In the genomic region with DNA sequence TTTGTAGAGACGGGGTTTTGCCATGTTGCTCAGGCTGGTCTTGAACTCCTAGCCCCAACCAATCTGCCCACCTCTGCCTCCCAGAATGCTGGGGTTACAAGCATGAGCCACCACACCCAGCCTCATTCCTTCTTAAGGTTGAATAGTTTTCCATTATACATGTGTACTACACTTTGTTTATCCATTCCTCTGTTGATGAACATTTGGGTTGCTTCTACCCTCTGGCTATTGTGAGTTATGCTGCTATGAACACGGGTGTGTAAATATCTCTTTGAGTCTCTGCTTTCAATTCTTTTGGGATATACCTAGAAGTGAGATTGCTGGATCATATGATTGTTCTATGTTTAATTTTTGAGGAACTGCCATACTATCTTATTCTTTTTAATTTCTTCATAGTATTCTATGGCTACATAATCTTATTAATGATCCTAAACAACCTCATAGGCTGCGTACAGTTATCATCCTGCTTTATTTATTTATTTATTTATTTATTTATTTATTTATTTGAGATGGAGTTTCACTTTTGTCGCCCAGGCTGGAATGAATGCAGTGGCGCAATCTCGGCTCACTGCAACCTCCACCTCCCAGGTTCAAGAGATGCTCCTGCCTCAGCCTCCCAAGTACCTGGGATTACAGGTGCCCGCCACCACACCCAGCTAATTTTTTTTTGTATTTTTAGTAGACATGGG, we compare ENCODE assay signal across 20 cellular contexts. TPM values are rescaled to one million over a fixed set of nuclear protein-coding genes. Genes with fewer than 3 reads are reported as not detected.
DNase-seq lines count a peak whose midpoint lies in the region; ATAC-seq, FAIRE-seq and TF ChIP-seq lines count a peak whose summit lies in the region.
"Had no signal": no experiment of that assay in that cellular context is flagged by ENCODE, and none has a peak within 500 bp of the region (broad histone marks: within the 10 kb centered on the region; RNA-seq: fewer than 3 reads in every experiment).

No MANE protein-coding gene starts in this region.

- intact Hi-C loops in activated CD8-positive, alpha-beta T cell treated with anti-CD3 and anti-CD28 coated beads for 36 hours (cut with micrococcal nuclease) = no loop called here
- intact Hi-C loops in thyroid gland (cut with DNase I) = no loop called here
- intact Hi-C loops in aorta (cut with DNase I) = loop anchor here in 1 of 2 donors (5.0 kb wide), 1 partner anchor 36 kb away; a partner anchor contains a TSS

- no peak overlapping the region for H3K4me3 ChIP-seq in adipocyte (ENCODE audit: low read length)
- H3K4me3 ChIP-seq in thyroid gland (replicated peaks in 1 of 3) = no peak overlapping the region
- no peak overlapping the region for H3K4me3 ChIP-seq in aorta (ENCODE audit: low read length in 2 of 2)
- H3K4me3 ChIP-seq: MG63 had no signal

- H3K36me3 Mint-ChIP-seq in activated CD8-positive, alpha-beta T cell treated with anti-CD3 and anti-CD28 coated beads, Interleukin-2, amount 10 ng/mL, durations not matched to agents 7 days and 5 days (ENCODE audit: low read depth) = no peaks in the 10 kb centered on the region
- H3K36me3 Mint-ChIP-seq in activated CD8-positive, alpha-beta T cell treated with anti-CD3 and anti-CD28 coated beads for 36 hours (ENCODE audit: low read depth) = no peaks in the 10 kb centered on the region
- H3K36me3 Mint-ChIP-seq in memory B cell = peaks cover 11% of the 10 kb centered on the region

- no peaks in the 10 kb centered on the region for H3K27me3 Mint-ChIP-seq in activated CD8-positive, alpha-beta T cell treated with anti-CD3 and anti-CD28 coated beads, Interleukin-2, amount 10 ng/mL, durations not matched to agents 7 days and 5 days (ENCODE audit: low read depth)
- H3K27me3 Mint-ChIP-seq in activated CD8-positive, alpha-beta T cell treated with anti-CD3 and anti-CD28 coated beads for 36 hours = no peaks in the 10 kb centered on the region
- H3K27me3 Mint-ChIP-seq in memory B cell = no peaks in the 10 kb centered on the region

- TF ChIP-seq POLR2A in thyroid gland (IDR thresholded peaks at IDR 0.05) (no peak), GM12891 (IDR thresholded peaks at IDR 0.05; ENCODE audit: low read depth, low read length) (no peak)

- WGBS in thyroid gland, 2 donors = 95 to 97% methylated on average over 7 of the region's 7 CpGs
- 90 to 92% methylated on average over 7 of the region's 7 CpGs for WGBS in aorta, 2 donors

- POLR2A ChIA-PET in activated CD8-positive, alpha-beta T cell treated with anti-CD3 and anti-CD28 coated beads, Interleukin-2, amount 10 ng/mL, durations not matched to agents 7 days and 5 days (lab: Charles Lee) = no interaction called here
- POLR2A ChIA-PET in activated CD8-positive, alpha-beta T cell treated with anti-CD3 and anti-CD28 coated beads for 36 hours (lab: Charles Lee) = no interaction called here

- H3K4me3 Mint-ChIP-seq in activated CD8-positive, alpha-beta T cell treated with anti-CD3 and anti-CD28 coated beads, Interleukin-2, amount 10 ng/mL, durations not matched to agents 7 days and 5 days = no peak overlapping the region
- H3K4me3 Mint-ChIP-seq in activated CD8-positive, alpha-beta T cell treated with anti-CD3 and anti-CD28 coated beads for 36 hours = no peak overlapping the region
- H3K4me3 Mint-ChIP-seq in memory B cell = no peak overlapping the region

- no peak overlapping the region for H3K9ac ChIP-seq in adipocyte (ENCODE audit: low read length)
- H3K9ac ChIP-seq: KMS-11 had no signal

- H3K9me3 Mint-ChIP-seq in activated CD8-positive, alpha-beta T cell treated with anti-CD3 and anti-CD28 coated beads, Interleukin-2, amount 10 ng/mL, durations not matched to agents 7 days and 5 days (ENCODE audit: insufficient read depth) = no peaks in the 10 kb centered on the region
- no peaks in the 10 kb centered on the region for H3K9me3 Mint-ChIP-seq in activated CD8-positive, alpha-beta T cell treated with anti-CD3 and anti-CD28 coated beads for 36 hours
- no peaks in the 10 kb centered on the region for H3K9me3 Mint-ChIP-seq in memory B cell

- H3K36me3 ChIP-seq in adipocyte (ENCODE audit: control insufficient read depth, insufficient read depth, low read length, severe bottlenecking) (peaks cover 31% of the 10 kb centered on the region), thyroid gland (peaks cover 17 to 20% of the 10 kb centered on the region in 2 donors), aorta (ENCODE audit: control insufficient read depth in 1 of 2, insufficient read depth in 2 of 2, low read length in 1 of 2) (no peaks in the 10 kb centered on the region)

- no peaks in the 10 kb centered on the region for H3K27me3 ChIP-seq in adipocyte (replicated peaks; ENCODE audit: control insufficient read depth, insufficient read depth, low read length)
- H3K27me3 ChIP-seq in thyroid gland = no peaks in the 10 kb centered on the region
- H3K27me3 ChIP-seq in aorta (ENCODE audit: control insufficient read depth in 1 of 2, insufficient read depth in 2 of 2, low read length in 1 of 2) = no peaks in the 10 kb centered on the region
- H3K27me3 ChIP-seq: MG63 had no signal

- no peak for DNase-seq in activated CD8-positive, alpha-beta T cell treated with anti-CD3 and anti-CD28 coated beads, Interleukin-2, amount 10 ng/mL, durations not matched to agents 7 days and 5 days
- no peak for DNase-seq in activated CD8-positive, alpha-beta T cell treated with anti-CD3 and anti-CD28 coated beads for 36 hours
- DNase-seq in adipocyte (ENCODE audit: low read depth) (peak; percentile 56), memory B cell (ENCODE audit: low spot score in 2 of 2) (no peak), thyroid gland (no peak), NCI-H510A (lab: John Stamatoyannopoulos, UW) (no peak), GM12891 (ENCODE audit: insufficient read length, low spot score) (no peak), aorta (no peak)
- DNase-seq: 8988T, C1 segment of cervical spinal cord, MG63, NCI-H1092 treated with DMSO at 0.1 percent for 48 hours, NCI-H1694 treated with DMSO at 0.1 percent for 48 hours, NCI-H446 treated with DMSO at 0.1 percent for 48 hours, NCI-H774, SHP77 had no signal

- H3K9me3 ChIP-seq in adipocyte (ENCODE audit: control insufficient read depth, low read length) (no peaks in the 10 kb centered on the region), thyroid gland (no peaks in the 10 kb centered on the region), aorta (ENCODE audit: control insufficient read depth, low read length) (no peaks in the 10 kb centered on the region)
- H3K9me3 ChIP-seq: MG63 had no signal

- H3K4me1 ChIP-seq in adipocyte (ENCODE audit: control insufficient read depth, insufficient read depth, low read length) (peaks cover 26% of the 10 kb centered on the region), thyroid gland (peaks cover 49 to 60% of the 10 kb centered on the region in 2 donors), aorta (ENCODE audit: control insufficient read depth in 1 of 2, insufficient read depth in 2 of 2, low read length in 2 of 2) (peaks cover 6% of the 10 kb centered on the region in 2 donors)

- FAIRE-seq in GM12891 (lab: Jason Lieb, UNC) = no peak
- FAIRE-seq: H1, HepG2 had no signal

- CTCF ChIA-PET in activated CD8-positive, alpha-beta T cell treated with anti-CD3 and anti-CD28 coated beads, Interleukin-2, amount 10 ng/mL, durations not matched to agents 7 days and 5 days (lab: Charles Lee) = interaction anchor here (0.7 to 1.7 kb wide), 3 partner anchors 10 to 26 kb away, joined by 3 to 9 read pairs (median 4); no protein-coding TSS in a partner anchor
- CTCF ChIA-PET in activated CD8-positive, alpha-beta T cell treated with anti-CD3 and anti-CD28 coated beads for 36 hours (lab: Charles Lee) = interaction anchor here (1.2 to 3.2 kb wide), 3 partner anchors 11 to 18 kb away, joined by 3 to 15 read pairs (median 9); no protein-coding TSS in a partner anchor

- H3K27ac Mint-ChIP-seq in activated CD8-positive, alpha-beta T cell treated with anti-CD3 and anti-CD28 coated beads, Interleukin-2, amount 10 ng/mL, durations not matched to agents 7 days and 5 days = peak overlapping the region; percentile 37
- H3K27ac Mint-ChIP-seq in activated CD8-positive, alpha-beta T cell treated with anti-CD3 and anti-CD28 coated beads for 36 hours = no peak overlapping the region
- peak overlapping the region; percentile 75 for H3K27ac Mint-ChIP-seq in memory B cell

- peak overlapping the region in 2 of 3 donors; percentile 31 to 45 for H3K27ac ChIP-seq in thyroid gland
- no peak overlapping the region for H3K27ac ChIP-seq in aorta (ENCODE audit: low read depth in 1 of 2, low read length in 2 of 2)

- ATAC-seq in activated CD8-positive, alpha-beta T cell treated with anti-CD3 and anti-CD28 coated beads, Interleukin-2, amount 10 ng/mL, durations not matched to agents 7 days and 5 days = no peak
- ATAC-seq in activated CD8-positive, alpha-beta T cell treated with anti-CD3 and anti-CD28 coated beads for 36 hours = no peak
- ATAC-seq in memory B cell (ENCODE audit: low read depth) (no peak), aorta (ENCODE audit: low FRiP score) (no peak)
- ATAC-seq: HepG2, Panc1 had no signal

- peaks cover 33% of the 10 kb centered on the region for H3K4me1 Mint-ChIP-seq in activated CD8-positive, alpha-beta T cell treated with anti-CD3 and anti-CD28 coated beads, Interleukin-2, amount 10 ng/mL, durations not matched to agents 7 days and 5 days (ENCODE audit: low read depth)
- peaks cover 4% of the 10 kb centered on the region for H3K4me1 Mint-ChIP-seq in activated CD8-positive, alpha-beta T cell treated with anti-CD3 and anti-CD28 coated beads for 36 hours (ENCODE audit: low read depth)
- peaks cover 13% of the 10 kb centered on the region for H3K4me1 Mint-ChIP-seq in memory B cell

- no peak for TF ChIP-seq CTCF in activated CD8-positive, alpha-beta T cell treated with anti-CD3 and anti-CD28 coated beads for 36 hours (IDR thresholded peaks at IDR 0.05)
- no peak for TF ChIP-seq CTCF in thyroid gland (IDR thresholded peaks at IDR 0.05)

TF ChIP-seq in GM12891, 5 proteins besides CTCF, POLR2A, EP300 and RAD21 (continues in another document):
- TF ChIP-seq TAF1 (IDR thresholded peaks at IDR 0.05; ENCODE audit: low read depth, low read length) = no peak
- no peak for TF ChIP-seq SPI1 (IDR thresholded peaks at IDR 0.05; ENCODE audit: low read depth, low read length)
- no peak for TF ChIP-seq POLR2AphosphoS5 (IDR thresholded peaks at IDR 0.05; ENCODE audit: low read depth, low read length)

RNA-seq across cellular contexts. Expression of gene TLDC2, which starts 49.2 kb away (rescaled TPM):
- total RNA-seq in activated CD8-positive, alpha-beta T cell treated with anti-CD3 and anti-CD28 coated beads, Interleukin-2, amount 10 ng/mL, durations not matched to agents 7 days and 5 days = not detected
- not detected for total RNA-seq in activated CD8-positive, alpha-beta T cell treated with anti-CD3 and anti-CD28 coated beads for 36 hours
- total RNA-seq in thyroid gland (1 to 10 TPM in 2 of 4 donors, under 1 TPM in 2; 0.45 to 2.5 (median 1.1) TPM), aorta (under 1 TPM in 1 of 2 donors, not detected in 1; 0.36 TPM)
- polyA plus RNA-seq in GM12891 (2012; ENCODE audit: low read depth, missing spikeins) = 0.22 TPM
- 1 to 10 TPM in 1 of 2 donors, not detected in 1; 4.1 TPM for polyA plus RNA-seq in aorta

RNA-seq across cellular contexts. Expression of gene DSN1, which starts 53.1 kb away (rescaled TPM):
- 10 to 100 TPM; 40.2 to 41.8 TPM for total RNA-seq in activated CD8-positive, alpha-beta T cell treated with anti-CD3 and anti-CD28 coated beads, Interleukin-2, amount 10 ng/mL, durations not matched to agents 7 days and 5 days
- 10 to 100 TPM; 21.6 to 23.9 TPM for total RNA-seq in activated CD8-positive, alpha-beta T cell treated with anti-CD3 and anti-CD28 coated beads for 36 hours
- total RNA-seq in thyroid gland (10 to 100 TPM; 10.6 to 14.9 (median 13.0) TPM), aorta (1 to 10 TPM; 7.1 to 7.7 TPM)
- polyA plus RNA-seq in GM12891 (2012; ENCODE audit: low read depth, missing spikeins) = 10.9 TPM
- 10 to 100 TPM in 1 of 2 donors, 1 to 10 TPM in 1; 7.1 to 10.6 TPM for polyA plus RNA-seq in aorta

Comparison
In these comparisons a context has a peak if more than half of its experiments do, and no peak if none do; other contexts are left out.
1. H3K27ac ChIP-seq: peak in thyroid gland (2 of 3); none in aorta (0 of 2).